ENCODE assay signal across 25 cellular contexts in genomic region chr1:60562715-60563114, GRCh38.
"Had no signal": no experiment of that assay in that cellular context is flagged by ENCODE, and none has a peak within 500 bp of the region (broad histone marks: within the 10 kb centered on the region; RNA-seq: fewer than 3 reads in every experiment).

No MANE protein-coding gene starts in this region.

- H3K36me3 ChIP-seq: brain microvascular endothelial cell, cardiac muscle cell had no signal

- H3K27me3 ChIP-seq: brain microvascular endothelial cell, cardiac muscle cell had no signal

- H3K4me3 ChIP-seq: cardiac muscle cell, PC-9 had no signal

- H3K27ac ChIP-seq: brain microvascular endothelial cell, cardiac muscle cell, PC-9, RWPE1 had no signal

- DNase-seq: activated B cell treated with CpG ODN at 0.5 μM for 24 hours; activated CD4-positive, alpha-beta memory T cell treated with anti-CD3 and anti-CD28 coated beads, Interleukin-2, amount 10 ng/mL, durations not matched to agents 7 days and 5 days; activated CD4-positive, alpha-beta T cell treated with anti-CD3 and anti-CD28 coated beads for 4 hours; activated CD4-positive, alpha-beta T cell treated with anti-CD3 and anti-CD28 coated beads, Interleukin-2, amount 50 U/mL, for 1 hour; activated CD4-positive, CD25-positive, alpha-beta regulatory T cell treated with anti-CD3 and anti-CD28 coated beads, Interleukin-2, amount 50 U/mL, for 72 hours; activated gamma-delta T cell; activated naive CD4-positive, alpha-beta T cell treated with Interleukin-2 at 50 U/mL for 16 hours; activated naive CD8-positive, alpha-beta T cell treated with anti-CD3 and anti-CD28 coated beads, Interleukin-2, amount 10 ng/mL, durations not matched to agents 7 days and 5 days; activated T-cell treated with anti-CD3 and anti-CD28 coated beads, Interleukin-2, amount 50 U/mL, for 24 hours; brain microvascular endothelial cell; Karpas-422; KBM-7; NCI-H187 treated with DMSO at 0.1 percent for 48 hours; NCI-H2081 treated with DMSO at 0.1 percent for 48 hours; NCI-H510A; NCI-H526; NCI-H748 treated with DMSO at 0.1 percent for 48 hours; PC-9; SW 1271; T-helper 1 cell; T-helper 2 cell; T-helper 9 cell had no signal

- ATAC-seq: Right ventricle myocardium inferior had no signal
